Comparison of ENCODE assay signal across 27 cellular contexts in genomic region chr20:41453006-41453950, GRCh38.
DNase-seq lines count a peak whose midpoint lies in the region; ATAC-seq and TF ChIP-seq lines count a peak whose summit lies in the region.
"Had no signal": no experiment of that assay in that cellular context is flagged by ENCODE, and none has a peak within 500 bp of the region (broad histone marks: within the 10 kb centered on the region; RNA-seq: fewer than 3 reads in every experiment).

No MANE protein-coding gene starts in this region.

- H4K91ac ChIP-seq in IMR-90 (ENCODE audit: insufficient read depth, low read depth, low read length) = no peak overlapping the region

- CTCF ChIA-PET in IMR-90 (lab: Yijun Ruan, JAX) = no interaction called here
- CTCF ChIA-PET in CD4-positive, alpha-beta T cell (lab: Charles Lee) = no interaction called here

- intact Hi-C loops in IMR-90 (cut with micrococcal nuclease) = no loop called here
- intact Hi-C loops in CD4-positive, alpha-beta T cell (cut with DNase I, micrococcal nuclease) = no loop called here

- no peak overlapping the region for H3K18ac ChIP-seq in IMR-90 (ENCODE audit: low read depth, low read length)

- no peak overlapping the region for H2BK120ac ChIP-seq in IMR-90 (ENCODE audit: low read depth, low read length)

- no peak overlapping the region for H2BK5ac ChIP-seq in IMR-90 (ENCODE audit: low read depth, low read length, poor library complexity, severe bottlenecking)

- no TSS peak for BruUV-seq in IMR-90 (replicated peaks; lab: Mats Ljungman, UMichigan)

- no peaks in the 10 kb centered on the region for H3K27me3 ChIP-seq in BLaER1 treated with 17β-estradiol and CSF1 and Interleukin-3, amounts not matched to agents 10 nM and 100 nM
- H3K27me3 ChIP-seq in IMR-90 (ENCODE audit: control insufficient read depth, insufficient read depth, low read length) = no peaks in the 10 kb centered on the region
- H3K27me3 ChIP-seq in CD4-positive, alpha-beta T cell (ENCODE audit: control insufficient read depth, insufficient read depth, low read length) = no peaks in the 10 kb centered on the region
- H3K27me3 ChIP-seq: pancreas had no signal

- H3K79me1 ChIP-seq in IMR-90 (ENCODE audit: low read depth in 1 of 2, low read length in 2 of 2) = peaks cover 0 to 9% of the 10 kb centered on the region in 2 experiments; a peak in 2 of 4 replicates

- H3K4me1 ChIP-seq in BLaER1 treated with 17β-estradiol and CSF1 and Interleukin-3, amounts not matched to agents 10 nM and 100 nM = peaks cover 0 to 25% (median 18%) of the 10 kb centered on the region in 10 experiments; a peak in 16 of 20 replicates
- peaks cover 10% of the 10 kb centered on the region for H3K4me1 ChIP-seq in IMR-90 (ENCODE audit: control insufficient read depth, insufficient read depth, low read length)
- H3K4me1 ChIP-seq: pancreas had no signal

- no peak overlapping the region for H3K14ac ChIP-seq in IMR-90 (replicated peaks; ENCODE audit: low read depth, low read length)

- no peak for TF ChIP-seq CTCF in IMR-90 (conservative IDR thresholded peaks at IDR 0.05; ENCODE audit: low read depth, low read length)
- TF ChIP-seq CTCF in CD4-positive, alpha-beta T cell (IDR thresholded peaks at IDR 0.05) = no peak

- H4K20me1 ChIP-seq in BLaER1 treated with 17β-estradiol and CSF1 and Interleukin-3, amounts not matched to agents 10 nM and 100 nM = no peaks in the 10 kb centered on the region
- no peaks in the 10 kb centered on the region for H4K20me1 ChIP-seq in IMR-90 (ENCODE audit: insufficient read depth, low read length)

- peaks cover 18% of the 10 kb centered on the region for H3K9me1 ChIP-seq in IMR-90 (ENCODE audit: insufficient read depth, low read length)

- no peak overlapping the region for H2BK20ac ChIP-seq in IMR-90 (ENCODE audit: low read depth, low read length)

- H4K5ac ChIP-seq in IMR-90 (ENCODE audit: low read depth, low read length) = no peak overlapping the region

- no peak overlapping the region for H3K4ac ChIP-seq in IMR-90 (ENCODE audit: low read depth, low read length)

- H2AK9ac ChIP-seq in IMR-90 (replicated peaks; ENCODE audit: low read depth, low read length, poor library complexity) = no peak overlapping the region

- 83% methylated on average over 5 of the region's 12 CpGs; no CpG with 5 or more reads in 1 of the 2 experiments for WGBS in IMR-90 (ENCODE audit: extremely low coverage in 2 of 2, insufficient read length in 1 of 2), 2 experiments

- POLR2A ChIA-PET in IMR-90 (lab: Charles Lee; ENCODE audit: unreplicated experiment) = no interaction called here
- POLR2A ChIA-PET in CD4-positive, alpha-beta T cell (lab: Charles Lee) = no interaction called here

- H3K9ac ChIP-seq in BLaER1 treated with 17β-estradiol and CSF1 and Interleukin-3, amounts not matched to agents 10 nM and 100 nM = no peak overlapping the region
- no peak overlapping the region for H3K9ac ChIP-seq in IMR-90 (ENCODE audit: low read depth, low read length)

- no peak overlapping the region for H2AK5ac ChIP-seq in IMR-90 (ENCODE audit: low read depth, low read length)

- H3K27me3 Mint-ChIP-seq in CD4-positive, alpha-beta T cell = no peaks in the 10 kb centered on the region
- H3K27me3 Mint-ChIP-seq: activated naive CD4-positive, alpha-beta T cell treated with anti-CD3 and anti-CD28 coated beads, Interleukin-2, amount 50 U/mL, for 24 hours had no signal

- DNase-seq in IMR-90 (no peak), OCI-M1 (lab: John Stamatoyannopoulos, UW) (peak; percentile 16), myocyte (ENCODE audit: low read depth) (peak; percentile 98), Kasumi-1 (lab: John Stamatoyannopoulos, UW) (no peak), retina (no peak), NCI-H146 (lab: John Stamatoyannopoulos, UW) (no peak)
- DNase-seq in CD4-positive, alpha-beta T cell = no peak
- DNase-seq: activated CD4-positive, CD25-positive, alpha-beta regulatory T cell treated with anti-CD3 and anti-CD28 coated beads, Interleukin-2, amount 50 U/mL, for 72 hours; aorta; cerebellar nuclear complex; DMS53; HCEC 1CT; immature natural killer cell; KG1; natural killer cell; NCI-H1105; NCI-H510A treated with DMSO at 0.1 percent for 48 hours; pancreas; stimulated activated CD4-positive, alpha-beta T cell treated with anti-CD3 and anti-CD28 coated beads, Interleukin-2, amount 100 ng/mL, for 24 hours had no signal

- H2AFZ ChIP-seq in IMR-90 (replicated peaks; ENCODE audit: low read length, poor library complexity) = no peak overlapping the region

- no peak overlapping the region for H3K56ac ChIP-seq in IMR-90 (ENCODE audit: extremely low read depth, insufficient read depth, low read length)

- H3K9me3 Mint-ChIP-seq in CD4-positive, alpha-beta T cell = no peaks in the 10 kb centered on the region
- H3K9me3 Mint-ChIP-seq: activated naive CD4-positive, alpha-beta T cell treated with anti-CD3 and anti-CD28 coated beads, Interleukin-2, amount 50 U/mL, for 24 hours; immature natural killer cell; natural killer cell; stimulated activated effector memory CD8-positive, alpha-beta T cell treated with anti-CD3 and anti-CD28 coated beads, Interleukin-12 subunit alpha, Interleukin-12 subunit beta, amount 100 ng/mL, for 72 hours had no signal

- no peak overlapping the region for H3K4me3 ChIP-seq in BLaER1 treated with 17β-estradiol and CSF1 and Interleukin-3, amounts not matched to agents 10 nM and 100 nM
- no peak overlapping the region for H3K4me3 ChIP-seq in IMR-90 (ENCODE audit: insufficient read depth, low read depth, low read length)
- H3K4me3 ChIP-seq: pancreas, skin epidermis, thoracic aorta had no signal

- no peaks in the 10 kb centered on the region for H3K4me1 Mint-ChIP-seq in CD4-positive, alpha-beta T cell (ENCODE audit: low read depth)
- H3K4me1 Mint-ChIP-seq: activated naive CD4-positive, alpha-beta T cell treated with anti-CD3 and anti-CD28 coated beads, Interleukin-2, amount 50 U/mL, for 24 hours; immature natural killer cell; natural killer cell; stimulated activated effector memory CD8-positive, alpha-beta T cell treated with anti-CD3 and anti-CD28 coated beads, Interleukin-12 subunit alpha, Interleukin-12 subunit beta, amount 100 ng/mL, for 72 hours had no signal

- no peak overlapping the region for H2BK15ac ChIP-seq in IMR-90 (ENCODE audit: low read depth, low read length)

- H3K23ac ChIP-seq in IMR-90 (ENCODE audit: low read depth, low read length) = no peak overlapping the region

- no peaks in the 10 kb centered on the region for H3K9me3 ChIP-seq in BLaER1 treated with 17β-estradiol and CSF1 and Interleukin-3, amounts not matched to agents 10 nM and 100 nM (replicated peaks in 1 of 11)
- H3K9me3 ChIP-seq in IMR-90 (ENCODE audit: control insufficient read depth, insufficient read depth, low read length) = no peaks in the 10 kb centered on the region
- no peaks in the 10 kb centered on the region for H3K9me3 ChIP-seq in CD4-positive, alpha-beta T cell (ENCODE audit: control insufficient read depth, low read length)
- H3K9me3 ChIP-seq: pancreas, thoracic aorta had no signal

- no peak overlapping the region for H3K4me3 Mint-ChIP-seq in CD4-positive, alpha-beta T cell
- H3K4me3 Mint-ChIP-seq: activated naive CD4-positive, alpha-beta T cell treated with anti-CD3 and anti-CD28 coated beads, Interleukin-2, amount 50 U/mL, for 24 hours; immature natural killer cell; natural killer cell; stimulated activated effector memory CD8-positive, alpha-beta T cell treated with anti-CD3 and anti-CD28 coated beads, Interleukin-12 subunit alpha, Interleukin-12 subunit beta, amount 100 ng/mL, for 72 hours had no signal

- peaks cover 93 to 100% (median 98%) of the 10 kb centered on the region in 11 experiments for H3K36me3 ChIP-seq in BLaER1 treated with 17β-estradiol and CSF1 and Interleukin-3, amounts not matched to agents 10 nM and 100 nM
- peaks cover 56% of the 10 kb centered on the region for H3K36me3 ChIP-seq in IMR-90 (ENCODE audit: control insufficient read depth, insufficient read depth, low read length)

- no peak for ATAC-seq in IMR-90 (ENCODE audit: low read depth)
- ATAC-seq in CD4-positive, alpha-beta T cell (ENCODE audit: poor library complexity) = no peak
- ATAC-seq: left lobe of liver; natural killer cell; pancreas; stimulated activated effector memory CD8-positive, alpha-beta T cell treated with anti-CD3 and anti-CD28 coated beads, Interleukin-12 subunit alpha, Interleukin-12 subunit beta, amount 100 ng/mL, for 72 hours had no signal

- in situ Hi-C loops in IMR-90 (cut with MboI; ENCODE audit: low sequenced_read_pairs) = no loop called here

- TF ChIP-seq POLR2A in IMR-90 (IDR thresholded peaks at IDR 0.05; ENCODE audit: low read depth, low read length) = no peak

- H3K27ac Mint-ChIP-seq in CD4-positive, alpha-beta T cell = no peak overlapping the region
- H3K27ac Mint-ChIP-seq: activated naive CD4-positive, alpha-beta T cell treated with anti-CD3 and anti-CD28 coated beads, Interleukin-2, amount 50 U/mL, for 24 hours; natural killer cell; stimulated activated effector memory CD8-positive, alpha-beta T cell treated with anti-CD3 and anti-CD28 coated beads, Interleukin-12 subunit alpha, Interleukin-12 subunit beta, amount 100 ng/mL, for 72 hours had no signal

- TF ChIP-seq RAD21 in IMR-90 (IDR thresholded peaks at IDR 0.05; ENCODE audit: low read length) = no peak

- peaks cover 100% of the 10 kb centered on the region for H3K36me3 Mint-ChIP-seq in CD4-positive, alpha-beta T cell (ENCODE audit: low read depth)

- peak overlapping the region in 6 of 11 experiments; percentile 4 to 53 (median 28); a peak in 7 of 22 replicates for H3K4me2 ChIP-seq in BLaER1 treated with 17β-estradiol and CSF1 and Interleukin-3, amounts not matched to agents 10 nM and 100 nM
- no peak overlapping the region for H3K4me2 ChIP-seq in IMR-90 (ENCODE audit: low read depth, low read length)

- dilution Hi-C loops in IMR-90 (cut with HindIII; ENCODE audit: low sequenced_read_pairs, unreplicated experiment) = no loop called here

- peak overlapping the region in 2 of 11 experiments; percentile 6 to 33; a peak in 2 of 22 replicates for H3K27ac ChIP-seq in BLaER1 treated with 17β-estradiol and CSF1 and Interleukin-3, amounts not matched to agents 10 nM and 100 nM
- no peak overlapping the region for H3K27ac ChIP-seq in IMR-90 (ENCODE audit: insufficient read depth, low read length)
- no peak overlapping the region for H3K27ac ChIP-seq in CD4-positive, alpha-beta T cell (ENCODE audit: low read depth, low read length)
- H3K27ac ChIP-seq: C4-2B, epithelial cell of prostate, pancreas, thoracic aorta had no signal

- no peak overlapping the region for H4K8ac ChIP-seq in IMR-90 (ENCODE audit: low read depth in 2 of 2, low read length in 2 of 2)

TF ChIP-seq in IMR-90, 13 proteins besides CTCF, POLR2A, EP300 and RAD21:
- TF ChIP-seq CEBPB (IDR thresholded peaks at IDR 0.05; ENCODE audit: low read depth, low read length) (peak; percentile 63; the same call in 1 of the 2 replicates), SMC3 (IDR thresholded peaks at IDR 0.05; ENCODE audit: low read depth, low read length) (no peak)

Comparison
In these comparisons a context has a peak if more than half of its experiments do, and no peak if none do; other contexts are left out.
1. DNase-seq: peak in OCI-M1 (single experiment) and myocyte (single experiment); none in IMR-90 (single experiment), Kasumi-1 (0 of 2), CD4-positive, alpha-beta T cell (0 of 10), retina (single experiment) and NCI-H146 (single experiment).